In the genomic region with DNA sequence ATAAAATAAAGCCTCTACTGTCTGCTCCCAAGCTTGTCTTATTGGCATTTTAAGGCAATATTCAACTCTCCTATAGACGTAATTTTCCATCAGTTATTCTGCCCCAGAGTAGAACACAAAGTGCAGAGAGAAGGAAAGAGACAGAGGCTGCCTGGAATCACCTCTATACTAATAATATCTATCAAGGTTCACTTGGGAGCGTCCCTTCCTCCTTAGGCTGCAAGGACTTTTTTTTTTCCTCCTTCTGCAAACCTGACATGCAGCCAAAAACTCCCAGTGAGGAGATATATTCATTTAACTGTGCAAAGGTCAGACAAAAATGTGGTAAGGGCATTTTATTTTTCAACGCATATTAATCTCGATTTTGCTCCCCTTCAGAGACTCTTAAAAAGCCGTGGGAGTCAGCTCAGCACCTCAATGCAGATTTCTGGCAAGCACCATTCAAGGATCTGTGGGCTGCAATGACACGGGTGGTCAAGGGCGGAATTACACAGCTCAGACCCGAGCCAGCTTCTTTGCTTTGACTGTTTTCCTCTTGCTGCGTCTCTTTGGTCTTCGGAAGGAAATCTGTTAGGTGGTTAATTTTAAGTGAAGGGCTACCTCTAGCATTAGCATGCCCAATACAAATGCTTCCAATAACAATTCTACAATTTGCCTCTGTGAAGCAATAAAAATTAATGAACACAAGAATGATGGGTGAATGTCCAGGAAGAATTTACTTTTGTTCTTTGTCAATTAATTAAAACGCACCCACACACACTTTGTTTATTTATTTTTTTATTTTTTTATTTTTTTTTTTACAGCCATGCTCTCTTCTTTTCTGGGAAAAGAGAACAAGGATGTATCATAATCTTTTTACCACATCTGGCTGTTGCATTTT, we compare ENCODE assay signal across 8 cellular contexts.
DNase-seq lines count a peak whose midpoint lies in the region; TF ChIP-seq lines count a peak whose summit lies in the region.

No MANE protein-coding gene starts in this region.

- no peak overlapping the region for H3K4me3 Mint-ChIP-seq in neural progenitor cell
- H3K4me3 Mint-ChIP-seq in activated CD4-positive, alpha-beta T cell treated with anti-CD3 and anti-CD28 coated beads, Interleukin-2, amount 10 ng/mL, durations not matched to agents 24 days and 14 days = no peak overlapping the region

- CTCF ChIA-PET in HEK293 (lab: Yijun Ruan, JAX) (interaction anchor here (0.6 to 1.1 kb wide), 12 partner anchors 57 to 1087 kb away, joined by 3 to 8 read pairs (median 3); no protein-coding TSS in a partner anchor), OCI-LY7 (lab: Charles Lee; ENCODE audit: unreplicated experiment) (no interaction called here)

- H3K4me1 Mint-ChIP-seq in neural progenitor cell = peaks cover 33% of the 10 kb centered on the region
- no peaks in the 10 kb centered on the region for H3K4me1 Mint-ChIP-seq in activated CD4-positive, alpha-beta T cell treated with anti-CD3 and anti-CD28 coated beads, Interleukin-2, amount 10 ng/mL, durations not matched to agents 24 days and 14 days

- POLR2A ChIA-PET in HEK293 (lab: Yijun Ruan, JAX) (no interaction called here), OCI-LY7 (lab: Charles Lee) (interaction anchor here (0.5 to 0.6 kb wide), 3 partner anchors 85 to 1854 kb away, joined by 3 read pairs; no protein-coding TSS in a partner anchor)

- H3K79me2 ChIP-seq in OCI-LY7 (ENCODE audit: insufficient read depth, low read depth, low read length) = no peaks in the 10 kb centered on the region
- no peaks in the 10 kb centered on the region for H3K79me2 ChIP-seq in neural progenitor cell (ENCODE audit: low read depth)

- H2AFZ ChIP-seq in OCI-LY7 (ENCODE audit: low read length) (0 out of 2 replicates have a peak overlapping the region, but pooled peaks have one; percentile 34), neural progenitor cell (replicated peaks) (no peak overlapping the region)

- intact Hi-C loops in OCI-LY7 (cut with micrococcal nuclease; ENCODE audit: unreplicated experiment) = no loop called here
- intact Hi-C loops in activated CD4-positive, alpha-beta T cell treated with anti-CD3 and anti-CD28 coated beads, Interleukin-2, amount 10 ng/mL, durations not matched to agents 24 days and 14 days (cut with micrococcal nuclease) = no loop called here

- peaks cover 15% of the 10 kb centered on the region for H3K9me3 Mint-ChIP-seq in neural progenitor cell
- no peaks in the 10 kb centered on the region for H3K9me3 Mint-ChIP-seq in activated CD4-positive, alpha-beta T cell treated with anti-CD3 and anti-CD28 coated beads, Interleukin-2, amount 10 ng/mL, durations not matched to agents 24 days and 14 days

- H3K9me2 ChIP-seq in OCI-LY7 (ENCODE audit: insufficient read depth, low read length) = no peaks in the 10 kb centered on the region

- H3K9me3 ChIP-seq in HEK293 (ENCODE audit: control insufficient read depth, insufficient read depth, low read depth, low read length) (no peaks in the 10 kb centered on the region), OCI-LY7 (ENCODE audit: low read length) (no peaks in the 10 kb centered on the region), neural progenitor cell (ENCODE audit: low read depth) (no peaks in the 10 kb centered on the region)

- H3F3A ChIP-seq in neural progenitor cell (ENCODE audit: low read depth) = peaks cover 6% of the 10 kb centered on the region

- TF ChIP-seq CTCF in GM12874 (IDR thresholded peaks at IDR 0.05; ENCODE audit: insufficient read depth, low read depth, low read length) (peak; percentile 64), HEK293 (tag by site-specific recombination; IDR thresholded peaks at IDR 0.05) (peak; percentile 28; the same call in 1 of the 2 replicates), OCI-LY7 (conservative IDR thresholded peaks at IDR 0.05; ENCODE audit: low read length) (peak; percentile 70), fibroblast of pulmonary artery (IDR thresholded peaks at IDR 0.05; ENCODE audit: low read length, missing control alignments) (peak; percentile 79), neural progenitor cell (IDR thresholded peaks at IDR 0.05) (peak; percentile 75)

- H3K36me3 Mint-ChIP-seq in neural progenitor cell = peaks cover 7% of the 10 kb centered on the region
- no peaks in the 10 kb centered on the region for H3K36me3 Mint-ChIP-seq in activated CD4-positive, alpha-beta T cell treated with anti-CD3 and anti-CD28 coated beads, Interleukin-2, amount 10 ng/mL, durations not matched to agents 24 days and 14 days (ENCODE audit: low read depth)

- H3K27ac Mint-ChIP-seq in neural progenitor cell = peak overlapping the region; percentile 57
- no peak overlapping the region for H3K27ac Mint-ChIP-seq in activated CD4-positive, alpha-beta T cell treated with anti-CD3 and anti-CD28 coated beads, Interleukin-2, amount 10 ng/mL, durations not matched to agents 24 days and 14 days

- H3K4me3 ChIP-seq in HEK293 (ENCODE audit: low read depth, low read length) = no peak overlapping the region
- H3K4me3 ChIP-seq in OCI-LY7 (ENCODE audit: low read depth, low read length, poor library complexity, severe bottlenecking) = no peak overlapping the region
- no peak overlapping the region for H3K4me3 ChIP-seq in fibroblast of pulmonary artery (replicated peaks; ENCODE audit: low read depth, low read length)
- H3K4me3 ChIP-seq in neural progenitor cell = no peak overlapping the region

- peak overlapping the region; percentile 47; the same call in 1 of the 2 replicates for H3K4me2 ChIP-seq in OCI-LY7 (ENCODE audit: low read length)
- H3K4me2 ChIP-seq in neural progenitor cell = no peak overlapping the region

- H4K20me1 ChIP-seq in OCI-LY7 (ENCODE audit: insufficient read depth, low read length) (no peaks in the 10 kb centered on the region), neural progenitor cell (ENCODE audit: low read depth) (no peaks in the 10 kb centered on the region)

- DNase-seq in OCI-LY7 (ENCODE audit: low spot score) = peak; percentile 44
- peak; percentile 70 for DNase-seq in fibroblast of pulmonary artery (ENCODE audit: low read depth)
- DNase-seq in neural progenitor cell (ENCODE audit: low spot score) = peak; percentile 67
- no peak for DNase-seq in stimulated activated naive CD4-positive, alpha-beta T cell treated with Interleukin-2 at 50 U/mL for 16 hours (lab: John Stamatoyannopoulos, UW)
- no peak for DNase-seq in activated CD4-positive, alpha-beta T cell treated with anti-CD3 and anti-CD28 coated beads, Interleukin-2, amount 10 ng/mL, durations not matched to agents 24 days and 14 days
- no peak for DNase-seq in 8988T

- H3K27ac ChIP-seq in HEK293 (ENCODE audit: extremely low read depth, low read depth, low read length) = no peak overlapping the region
- H3K27ac ChIP-seq in OCI-LY7 (ENCODE audit: low read depth, low read length, poor library complexity, severe bottlenecking) = no peak overlapping the region
- no peak overlapping the region for H3K27ac ChIP-seq in neural progenitor cell

- no peaks in the 10 kb centered on the region for H3K27me3 ChIP-seq in neural progenitor cell

- peaks cover 2% of the 10 kb centered on the region for H3K27me3 Mint-ChIP-seq in neural progenitor cell (ENCODE audit: insufficient read depth, low read depth)
- H3K27me3 Mint-ChIP-seq in activated CD4-positive, alpha-beta T cell treated with anti-CD3 and anti-CD28 coated beads, Interleukin-2, amount 10 ng/mL, durations not matched to agents 24 days and 14 days = no peaks in the 10 kb centered on the region

- H3K4me1 ChIP-seq in HEK293 (ENCODE audit: control insufficient read depth, insufficient read depth, low read length) = no peaks in the 10 kb centered on the region
- H3K4me1 ChIP-seq in OCI-LY7 (ENCODE audit: insufficient read depth, low read length, poor library complexity, severe bottlenecking) = no peaks in the 10 kb centered on the region
- H3K4me1 ChIP-seq in neural progenitor cell = peaks cover 6% of the 10 kb centered on the region

- H3K36me3 ChIP-seq in HEK293 (ENCODE audit: control insufficient read depth in 2 of 2, insufficient read depth in 1 of 2, low read length in 2 of 2) (no peaks in the 10 kb centered on the region), OCI-LY7 (ENCODE audit: insufficient read depth, low read length) (no peaks in the 10 kb centered on the region), neural progenitor cell (no peaks in the 10 kb centered on the region)

- no peak overlapping the region for H3K9ac ChIP-seq in neural progenitor cell

- BruUV-seq in OCI-LY7 (replicated peaks; lab: Mats Ljungman, UMichigan) = no TSS peak

TF ChIP-seq in HEK293, 187 proteins besides CTCF, POLR2A, EP300 and RAD21 (continues in another document):
- TF ChIP-seq MYNN (tag by site-specific recombination; IDR thresholded peaks at IDR 0.05; ENCODE audit: borderline replicate concordance) = no peak
- TF ChIP-seq ZNF664 (tag by site-specific recombination; IDR thresholded peaks at IDR 0.05) = no peak
- TF ChIP-seq ZFP41 (tag by site-specific recombination; IDR thresholded peaks at IDR 0.05; ENCODE audit: borderline replicate concordance) = no peak
- no peak for TF ChIP-seq ZNF670 (tag by site-specific recombination; IDR thresholded peaks at IDR 0.05; ENCODE audit: low read depth)
- TF ChIP-seq SCRT2 (tag by site-specific recombination; IDR thresholded peaks at IDR 0.05) = no peak
- no peak for TF ChIP-seq ZNF112 (tag by site-specific recombination; IDR thresholded peaks at IDR 0.05)
- no peak for TF ChIP-seq GLIS1 (tag by site-specific recombination; IDR thresholded peaks at IDR 0.05)
- TF ChIP-seq, protein P1, sequence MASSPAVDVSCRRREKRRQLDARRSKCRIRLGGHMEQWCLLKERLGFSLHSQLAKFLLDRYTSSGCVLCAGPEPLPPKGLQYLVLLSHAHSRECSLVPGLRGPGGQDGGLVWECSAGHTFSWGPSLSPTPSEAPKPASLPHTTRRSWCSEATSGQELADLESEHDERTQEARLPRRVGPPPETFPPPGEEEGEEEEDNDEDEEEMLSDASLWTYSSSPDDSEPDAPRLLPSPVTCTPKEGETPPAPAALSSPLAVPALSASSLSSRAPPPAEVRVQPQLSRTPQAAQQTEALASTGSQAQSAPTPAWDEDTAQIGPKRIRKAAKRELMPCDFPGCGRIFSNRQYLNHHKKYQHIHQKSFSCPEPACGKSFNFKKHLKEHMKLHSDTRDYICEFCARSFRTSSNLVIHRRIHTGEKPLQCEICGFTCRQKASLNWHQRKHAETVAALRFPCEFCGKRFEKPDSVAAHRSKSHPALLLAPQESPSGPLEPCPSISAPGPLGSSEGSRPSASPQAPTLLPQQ (tag by site-specific recombination; IDR thresholded peaks at IDR 0.05) = no peak
- TF ChIP-seq, protein P2, sequence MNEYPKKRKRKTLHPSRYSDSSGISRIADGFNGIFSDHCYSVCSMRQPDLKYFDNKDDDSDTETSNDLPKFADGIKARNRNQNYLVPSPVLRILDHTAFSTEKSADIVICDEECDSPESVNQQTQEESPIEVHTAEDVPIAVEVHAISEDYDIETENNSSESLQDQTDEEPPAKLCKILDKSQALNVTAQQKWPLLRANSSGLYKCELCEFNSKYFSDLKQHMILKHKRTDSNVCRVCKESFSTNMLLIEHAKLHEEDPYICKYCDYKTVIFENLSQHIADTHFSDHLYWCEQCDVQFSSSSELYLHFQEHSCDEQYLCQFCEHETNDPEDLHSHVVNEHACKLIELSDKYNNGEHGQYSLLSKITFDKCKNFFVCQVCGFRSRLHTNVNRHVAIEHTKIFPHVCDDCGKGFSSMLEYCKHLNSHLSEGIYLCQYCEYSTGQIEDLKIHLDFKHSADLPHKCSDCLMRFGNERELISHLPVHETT (tag by site-specific recombination; IDR thresholded peaks at IDR 0.05) = no peak

Comparison
In these comparisons a context has a peak if more than half of its experiments do, and no peak if none do; other contexts are left out.
1. CTCF ChIP-seq: peak in every context shown above with its lines; median percentile 79 in fibroblast of pulmonary artery; 75 in neural progenitor cell; 70 in OCI-LY7; 64 in GM12874; 28 in HEK293.
2. DNase-seq: peak in OCI-LY7 (single experiment), fibroblast of pulmonary artery (single experiment) and neural progenitor cell (single experiment); none in stimulated activated naive CD4-positive, alpha-beta T cell treated with Interleukin-2 at 50 U/mL for 16 hours (single experiment), activated CD4-positive, alpha-beta T cell treated with anti-CD3 and anti-CD28 coated beads, Interleukin-2, amount 10 ng/mL, durations not matched to agents 24 days and 14 days (single experiment) and 8988T (single experiment).